1 cellular context compared by ENCODE assay signal in the genomic region with DNA sequence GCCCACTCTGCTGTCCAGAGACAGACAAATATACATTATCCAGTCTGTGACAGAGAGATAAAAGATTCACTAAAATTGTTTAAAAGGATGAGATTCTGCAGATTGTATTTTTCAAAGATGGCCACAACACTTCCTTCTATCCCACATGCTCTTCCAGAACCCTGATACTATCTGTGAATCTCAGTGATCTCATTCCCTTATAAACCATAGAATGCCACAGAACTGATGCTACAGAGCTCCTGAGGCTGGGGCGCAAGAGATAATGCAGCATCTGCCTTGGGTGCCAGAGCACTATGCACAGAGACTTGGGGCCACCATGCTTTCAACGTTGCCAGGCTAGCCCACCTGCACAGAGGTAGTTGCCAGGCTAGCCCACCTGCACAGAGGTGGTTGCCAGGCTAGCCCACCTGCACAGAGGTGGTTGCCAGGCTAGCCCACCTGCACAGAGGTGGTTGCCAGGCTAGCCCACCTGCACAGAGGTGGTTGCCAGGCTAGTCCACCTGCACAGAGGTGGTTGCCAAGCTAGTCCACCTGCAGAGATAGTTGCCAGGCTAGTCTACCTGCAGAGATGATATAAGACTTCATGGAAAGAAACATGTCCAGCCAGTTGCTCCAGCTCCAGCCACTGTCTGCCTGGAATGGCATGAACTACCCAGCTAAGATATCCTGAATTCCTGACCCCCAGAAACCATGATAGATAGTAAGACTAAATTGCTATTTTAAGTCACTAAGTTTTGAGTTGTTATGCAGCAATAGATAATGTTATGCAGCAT.
TF ChIP-seq lines count a peak whose summit lies in the region.

No MANE protein-coding gene starts in this region.

TF ChIP-seq in SK-N-SH treated with all-trans-retinoic acid at 6 μM for 48 hours, 23 proteins besides CTCF, POLR2A, EP300 and RAD21 (continued from another document):
- TF ChIP-seq, protein P1, sequence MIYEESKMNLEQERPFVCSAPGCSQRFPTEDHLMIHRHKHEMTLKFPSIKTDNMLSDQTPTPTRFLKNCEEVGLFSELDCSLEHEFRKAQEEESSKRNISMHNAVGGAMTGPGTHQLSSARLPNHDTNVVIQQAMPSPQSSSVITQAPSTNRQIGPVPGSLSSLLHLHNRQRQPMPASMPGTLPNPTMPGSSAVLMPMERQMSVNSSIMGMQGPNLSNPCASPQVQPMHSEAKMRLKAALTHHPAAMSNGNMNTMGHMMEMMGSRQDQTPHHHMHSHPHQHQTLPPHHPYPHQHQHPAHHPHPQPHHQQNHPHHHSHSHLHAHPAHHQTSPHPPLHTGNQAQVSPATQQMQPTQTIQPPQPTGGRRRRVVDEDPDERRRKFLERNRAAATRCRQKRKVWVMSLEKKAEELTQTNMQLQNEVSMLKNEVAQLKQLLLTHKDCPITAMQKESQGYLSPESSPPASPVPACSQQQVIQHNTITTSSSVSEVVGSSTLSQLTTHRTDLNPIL (CRISPR knock-in tag; IDR thresholded peaks at IDR 0.05; ENCODE audit: low read depth), result no peak
